Comparison of ENCODE assay signal across 1 cellular context in the genomic region with DNA sequence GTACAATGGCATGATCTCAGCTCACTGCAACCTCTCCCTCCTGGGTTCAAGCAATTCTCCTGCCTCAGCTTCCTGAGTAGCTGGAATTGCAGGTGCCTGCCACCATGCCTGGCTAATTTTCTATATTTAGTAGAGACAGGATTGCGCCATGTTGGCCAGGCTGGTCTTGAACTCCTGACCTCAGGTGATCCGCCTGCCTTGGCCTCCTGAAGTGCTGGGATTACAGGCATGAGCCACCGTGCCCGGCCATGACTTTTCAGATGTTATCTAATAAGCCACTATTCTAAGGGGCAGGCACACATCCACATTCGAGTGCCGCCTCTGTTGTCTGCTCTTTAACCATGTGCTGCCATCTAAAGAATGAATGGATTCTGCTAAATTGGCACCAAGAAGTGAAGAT.
TF ChIP-seq lines count a peak whose summit lies in the region.

No MANE protein-coding gene starts in this region.

TF ChIP-seq in K562, 482 proteins besides CTCF, POLR2A, EP300 and RAD21:
- TF ChIP-seq CEBPB (tag; IDR thresholded peaks at IDR 0.05) = peak; percentile 69
- TF ChIP-seq, protein P1, sequence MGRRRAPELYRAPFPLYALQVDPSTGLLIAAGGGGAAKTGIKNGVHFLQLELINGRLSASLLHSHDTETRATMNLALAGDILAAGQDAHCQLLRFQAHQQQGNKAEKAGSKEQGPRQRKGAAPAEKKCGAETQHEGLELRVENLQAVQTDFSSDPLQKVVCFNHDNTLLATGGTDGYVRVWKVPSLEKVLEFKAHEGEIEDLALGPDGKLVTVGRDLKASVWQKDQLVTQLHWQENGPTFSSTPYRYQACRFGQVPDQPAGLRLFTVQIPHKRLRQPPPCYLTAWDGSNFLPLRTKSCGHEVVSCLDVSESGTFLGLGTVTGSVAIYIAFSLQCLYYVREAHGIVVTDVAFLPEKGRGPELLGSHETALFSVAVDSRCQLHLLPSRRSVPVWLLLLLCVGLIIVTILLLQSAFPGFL (CRISPR knock-in tag; IDR thresholded peaks at IDR 0.05) = 0 out of 2 replicates have a peak, but pooled peaks have one; percentile 60
